8 cellular contexts compared by ENCODE assay signal in the genomic region with DNA sequence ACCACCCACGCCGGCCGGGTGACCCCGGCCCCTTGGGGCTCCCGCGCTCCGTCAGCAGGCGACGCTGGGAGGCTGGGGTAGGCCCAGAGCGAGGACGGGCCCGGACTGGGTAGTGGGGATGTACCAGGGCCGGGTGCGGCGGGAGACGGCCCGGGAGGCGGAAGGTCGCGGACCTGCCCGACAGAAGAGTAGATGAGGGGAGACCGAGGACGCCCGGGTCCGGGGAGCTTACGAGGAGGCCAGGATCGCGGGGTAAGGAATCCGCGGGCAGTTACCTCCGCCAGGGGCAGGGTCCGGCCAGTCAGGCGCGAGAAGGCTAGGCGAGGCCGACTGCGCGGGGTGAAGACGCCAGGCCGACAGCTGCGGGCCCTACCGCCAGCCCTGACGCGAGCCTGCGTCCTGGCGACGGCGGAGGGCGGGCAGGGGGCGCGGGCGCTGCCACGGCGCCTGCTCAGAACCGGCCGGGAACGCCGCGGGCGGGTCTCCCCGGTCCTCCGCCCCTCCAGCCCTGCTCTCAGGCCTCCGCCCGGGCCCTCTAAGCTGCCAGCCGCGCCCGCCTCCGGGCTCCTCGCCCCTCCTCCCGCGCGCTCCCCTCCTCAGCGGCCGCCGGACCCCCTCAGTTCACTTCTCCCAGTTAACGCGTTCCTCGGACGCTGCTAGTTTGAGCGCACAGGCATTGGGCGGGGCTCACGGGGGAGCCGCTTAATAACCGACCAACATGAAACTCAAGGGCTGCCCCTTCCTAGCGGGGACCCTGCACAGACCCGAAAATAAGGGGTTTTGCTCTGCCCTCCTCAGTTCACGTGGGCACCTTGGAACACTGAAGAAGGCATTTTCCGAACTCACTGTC. TPM values are rescaled to one million over a fixed set of nuclear protein-coding genes. Genes with fewer than 3 reads are reported as not detected.
DNase-seq lines count a peak whose midpoint lies in the region; ATAC-seq and FAIRE-seq lines count a peak whose summit lies in the region.

A gene (minus strand): TSS at position 407 of the 850 bp plus-strand sequence. CDS start 1,678 bp downstream, outside the sequence.

- peak within 1 kb of the TSS; percentile 97 for H4K8ac ChIP-seq in mesenchymal stem cell (ENCODE audit: low read length)

- H3K36me3 Mint-ChIP-seq in activated CD8-positive, alpha-beta T cell treated with anti-CD3 and anti-CD28 coated beads, Interleukin-2, amount 10 ng/mL, durations not matched to agents 7 days and 5 days (ENCODE audit: low read depth), result peaks cover 4% of the 10 kb centered on the region
- no peaks in the 10 kb centered on the region for H3K36me3 Mint-ChIP-seq in effector memory CD8-positive, alpha-beta T cell (ENCODE audit: insufficient read depth)

- peaks cover 9% of the 10 kb centered on the region for H3K4me1 Mint-ChIP-seq in activated CD8-positive, alpha-beta T cell treated with anti-CD3 and anti-CD28 coated beads, Interleukin-2, amount 10 ng/mL, durations not matched to agents 7 days and 5 days (ENCODE audit: low read depth)
- peaks cover 6 to 12% of the 10 kb centered on the region in 2 donors for H3K4me1 Mint-ChIP-seq in effector memory CD8-positive, alpha-beta T cell (ENCODE audit: low read depth in 2 of 2)

- CTCF ChIA-PET in activated CD8-positive, alpha-beta T cell treated with anti-CD3 and anti-CD28 coated beads, Interleukin-2, amount 10 ng/mL, durations not matched to agents 7 days and 5 days (lab: Charles Lee), result interaction anchor here (1.0 kb wide), 1 partner anchor 122 kb away, joined by 3 read pairs; a partner anchor contains a TSS

- 2% methylated on average over 57 of the region's 88 CpGs for WGBS in mesenchymal stem cell

- peak within 1 kb of the TSS; percentile 98 for H3K9ac ChIP-seq in mesenchymal stem cell (ENCODE audit: low read length)

- DNase-seq in C1 segment of cervical spinal cord (lab: John Stamatoyannopoulos, UW) (peak in 13 of 14 donors; percentile 47 to 88 (median 78)), GM19239 (ENCODE audit: insufficient read length, low spot score) (peak; percentile 50), NCI-H748 treated with DMSO at 0.1 percent for 48 hours (lab: John Stamatoyannopoulos, UW) (peak; percentile 92), mesenchymal stem cell (peak; percentile 82)
- DNase-seq in activated CD8-positive, alpha-beta T cell treated with anti-CD3 and anti-CD28 coated beads, Interleukin-2, amount 10 ng/mL, durations not matched to agents 7 days and 5 days, result peak; percentile 56
- peak; percentile 41 to 53 (median 49) for DNase-seq in effector memory CD8-positive, alpha-beta T cell
- peak; percentile 30 for DNase-seq in stimulated activated CD8-positive, alpha-beta memory T cell treated with anti-CD3 and anti-CD28 coated beads, Interleukin-12 subunit alpha, Interleukin-12 subunit beta, amount 100 ng/mL, for 24 hours (ENCODE audit: extremely low read depth)

- peaks cover 12% of the 10 kb centered on the region for H3K4me1 ChIP-seq in mesenchymal stem cell (ENCODE audit: control insufficient read depth, insufficient read depth, low read depth, low read length)

- peak within 1 kb of the TSS; percentile 79 for H3K4me2 ChIP-seq in mesenchymal stem cell (ENCODE audit: low read length, poor library complexity, severe bottlenecking)

- H3K9me3 Mint-ChIP-seq in activated CD8-positive, alpha-beta T cell treated with anti-CD3 and anti-CD28 coated beads, Interleukin-2, amount 10 ng/mL, durations not matched to agents 7 days and 5 days (ENCODE audit: insufficient read depth), result peaks cover 4% of the 10 kb centered on the region
- H3K9me3 Mint-ChIP-seq in effector memory CD8-positive, alpha-beta T cell, result no peaks in the 10 kb centered on the region

- no peaks in the 10 kb centered on the region for H3K27me3 Mint-ChIP-seq in activated CD8-positive, alpha-beta T cell treated with anti-CD3 and anti-CD28 coated beads, Interleukin-2, amount 10 ng/mL, durations not matched to agents 7 days and 5 days (ENCODE audit: low read depth)
- H3K27me3 Mint-ChIP-seq in effector memory CD8-positive, alpha-beta T cell, result no peaks in the 10 kb centered on the region

- peak within 1 kb of the TSS; percentile 27 for H3K27ac ChIP-seq in mesenchymal stem cell (ENCODE audit: low read length, poor library complexity, severe bottlenecking)

- no peak for FAIRE-seq in GM19239 (lab: Jason Lieb, UNC)

- POLR2A ChIA-PET in activated CD8-positive, alpha-beta T cell treated with anti-CD3 and anti-CD28 coated beads, Interleukin-2, amount 10 ng/mL, durations not matched to agents 7 days and 5 days (lab: Charles Lee), result interaction anchor here (1.0 to 1.7 kb wide), 5 partner anchors 9 to 93 kb away, joined by 3 to 5 read pairs (median 3); no protein-coding TSS in a partner anchor

- H3K27me3 ChIP-seq in mesenchymal stem cell (ENCODE audit: control insufficient read depth in 1 of 2, insufficient read depth in 1 of 2, low read length in 2 of 2), result no peaks in the 10 kb centered on the region

- peak within 1 kb of the TSS; percentile 82 for H3K27ac Mint-ChIP-seq in activated CD8-positive, alpha-beta T cell treated with anti-CD3 and anti-CD28 coated beads, Interleukin-2, amount 10 ng/mL, durations not matched to agents 7 days and 5 days
- H3K27ac Mint-ChIP-seq in effector memory CD8-positive, alpha-beta T cell, result peak within 1 kb of the TSS; percentile 97

- peak within 1 kb of the TSS in 1 of 2 experiments; percentile 54 for H2BK12ac ChIP-seq in mesenchymal stem cell (ENCODE audit: low read length in 2 of 2)

- peak within 1 kb of the TSS; percentile 36 to 73 for H3K14ac ChIP-seq in mesenchymal stem cell (ENCODE audit: low read length in 2 of 2)

- peak within 1 kb of the TSS; percentile 15 to 81 for H3K4ac ChIP-seq in mesenchymal stem cell (ENCODE audit: low read depth in 1 of 2, low read length in 2 of 2)

- peaks cover 6% of the 10 kb centered on the region for H3K79me1 ChIP-seq in mesenchymal stem cell (replicated peaks; ENCODE audit: low read length, poor library complexity, severe bottlenecking)

- peak within 1 kb of the TSS; percentile 78 for H2AFZ ChIP-seq in mesenchymal stem cell (ENCODE audit: low read depth, low read length)

- H3K4me3 Mint-ChIP-seq in activated CD8-positive, alpha-beta T cell treated with anti-CD3 and anti-CD28 coated beads, Interleukin-2, amount 10 ng/mL, durations not matched to agents 7 days and 5 days, result peak within 1 kb of the TSS; percentile 81
- peak within 1 kb of the TSS; percentile 90 to 92 for H3K4me3 Mint-ChIP-seq in effector memory CD8-positive, alpha-beta T cell

- H3K9me3 ChIP-seq in mesenchymal stem cell (ENCODE audit: control insufficient read depth, low read length), result no peaks in the 10 kb centered on the region

- peak within 1 kb of the TSS; percentile 51 for H2BK5ac ChIP-seq in mesenchymal stem cell (ENCODE audit: low read depth, low read length, poor library complexity, severe bottlenecking)

- H2BK120ac ChIP-seq in mesenchymal stem cell (ENCODE audit: low read depth, low read length), result peak within 1 kb of the TSS; percentile 79

- peak within 1 kb of the TSS; percentile 83 for H4K91ac ChIP-seq in mesenchymal stem cell (ENCODE audit: low read length)

- H2BK15ac ChIP-seq in mesenchymal stem cell (ENCODE audit: low read depth, poor library complexity, severe bottlenecking), result peak within 1 kb of the TSS; percentile 96

- H3K23ac ChIP-seq in mesenchymal stem cell (ENCODE audit: low read length in 2 of 2), result peak within 1 kb of the TSS in 1 of 2 experiments; percentile 79

- H3K36me3 ChIP-seq in mesenchymal stem cell (ENCODE audit: control insufficient read depth in 1 of 2, insufficient read depth in 2 of 2, low read depth in 1 of 2, low read length in 2 of 2), result peaks cover 0 to 2% of the 10 kb centered on the region in 2 experiments

- no peak within 1 kb of the TSS for H2AK5ac ChIP-seq in mesenchymal stem cell (ENCODE audit: low read length, severe bottlenecking)

- H3K18ac ChIP-seq in mesenchymal stem cell (ENCODE audit: low read depth in 1 of 2, low read length in 2 of 2), result peak within 1 kb of the TSS; percentile 84 to 96

- ATAC-seq in HG03439 (IDR thresholded peaks at IDR 0.05; ENCODE audit: unreplicated experiment), result peak; percentile 83
- ATAC-seq in activated CD8-positive, alpha-beta T cell treated with anti-CD3 and anti-CD28 coated beads, Interleukin-2, amount 10 ng/mL, durations not matched to agents 7 days and 5 days, result peak; percentile 87
- peak; percentile 83 for ATAC-seq in effector memory CD8-positive, alpha-beta T cell (replicated peaks)

- peak within 1 kb of the TSS; percentile 86 to 93 for H3K4me3 ChIP-seq in mesenchymal stem cell (ENCODE audit: insufficient read depth in 1 of 2, low read depth in 1 of 2, low read length in 2 of 2)

RNA-seq across cellular contexts. Expression of the gene that starts here (rescaled TPM):
- total RNA-seq in activated CD8-positive, alpha-beta T cell treated with anti-CD3 and anti-CD28 coated beads, Interleukin-2, amount 10 ng/mL, durations not matched to agents 7 days and 5 days, result 10 to 100 TPM in 1 of 2 experiments, 1 to 10 TPM in 1; 7.2 to 10.5 TPM
- 7.9 TPM for polyA plus RNA-seq in mesenchymal stem cell (2013, experiment 1 of 2)
- 7.6 TPM for polyA plus RNA-seq in mesenchymal stem cell (2013, experiment 2 of 2)

Comparison
In these comparisons a context has a peak if more than half of its experiments do, and no peak if none do; other contexts are left out.
1. Peak in every context shown above with its lines: DNase-seq, ATAC-seq, H3K4me3 ChIP-seq and H3K27ac ChIP-seq.
2. DNase-seq: peak in every context shown above with its lines; median percentile 92 in NCI-H748 treated with DMSO at 0.1 percent for 48 hours; 82 in mesenchymal stem cell; 78 in C1 segment of cervical spinal cord; 56 in activated CD8-positive, alpha-beta T cell treated with anti-CD3 and anti-CD28 coated beads, Interleukin-2, amount 10 ng/mL, durations not matched to agents 7 days and 5 days; 50 in GM19239; 49 in effector memory CD8-positive, alpha-beta T cell; 30 in stimulated activated CD8-positive, alpha-beta memory T cell treated with anti-CD3 and anti-CD28 coated beads, Interleukin-12 subunit alpha, Interleukin-12 subunit beta, amount 100 ng/mL, for 24 hours.